In the genomic region with DNA sequence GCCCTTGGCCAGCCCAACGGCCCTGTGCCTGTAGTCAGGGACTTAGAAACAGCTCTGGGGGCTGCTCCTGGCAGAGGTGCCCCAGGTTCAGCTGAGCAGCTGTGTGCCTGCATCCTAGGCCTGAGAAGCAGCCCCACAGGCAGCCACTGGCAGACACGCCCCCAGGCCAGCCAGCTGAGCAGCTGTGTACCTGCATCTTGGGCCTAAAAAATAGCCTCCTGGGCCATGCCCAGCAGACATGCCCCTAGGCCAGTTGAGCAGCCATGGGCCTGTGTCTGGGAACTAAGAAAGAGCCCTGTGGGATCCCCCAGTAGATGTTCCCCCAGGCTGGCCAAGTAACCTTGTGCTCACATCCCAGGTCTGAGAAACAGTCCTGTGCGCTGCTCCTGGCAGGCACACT, we compare ENCODE assay signal across 22 cellular contexts.
DNase-seq lines count a peak whose midpoint lies in the region; ATAC-seq and TF ChIP-seq lines count a peak whose summit lies in the region.
"Had no signal": no experiment of that assay in that cellular context is flagged by ENCODE, and none has a peak within 500 bp of the region (broad histone marks: within the 10 kb centered on the region; RNA-seq: fewer than 3 reads in every experiment).

No MANE protein-coding gene starts in this region.

- no peaks in the 10 kb centered on the region for H3K79me2 ChIP-seq in osteoblast (ENCODE audit: insufficient read depth, low read length)

- no peaks in the 10 kb centered on the region for H3K4me1 ChIP-seq in neuronal stem cell (ENCODE audit: control insufficient read depth in 2 of 2, insufficient read depth in 1 of 2, low read depth in 1 of 2, low read length in 2 of 2)
- no peaks in the 10 kb centered on the region for H3K4me1 ChIP-seq in osteoblast (ENCODE audit: insufficient read depth, low read length)
- H3K4me1 ChIP-seq in aorta (ENCODE audit: control insufficient read depth in 1 of 2, insufficient read depth in 2 of 2, low read length in 2 of 2) = no peaks in the 10 kb centered on the region
- H3K4me1 ChIP-seq: BE2C, BLaER1 had no signal

- H4K91ac ChIP-seq in neuronal stem cell (ENCODE audit: low read depth, low read length, poor library complexity) = no peak overlapping the region

- intact Hi-C loops in aorta (cut with DNase I) = no loop called here

- H2BK12ac ChIP-seq in neuronal stem cell (ENCODE audit: low read length) = no peak overlapping the region

- H3K27ac ChIP-seq in neuronal stem cell (replicated peaks; ENCODE audit: low read length) (no peak overlapping the region), osteoblast (ENCODE audit: low read depth, low read length) (no peak overlapping the region), aorta (ENCODE audit: low read depth in 1 of 2, low read length in 2 of 2) (no peak overlapping the region)
- H3K27ac ChIP-seq: BLaER1 had no signal

- peak; percentile 41 for ATAC-seq in aorta (ENCODE audit: low FRiP score)
- ATAC-seq: GM12878 had no signal

- H4K20me1 ChIP-seq in osteoblast (ENCODE audit: insufficient read depth, low read length) = no peaks in the 10 kb centered on the region
- H4K20me1 ChIP-seq: BLaER1 had no signal

- peak overlapping the region; percentile 66 for H2BK5ac ChIP-seq in neuronal stem cell (ENCODE audit: low read length)

- H3K27me3 ChIP-seq in neuronal stem cell (ENCODE audit: control insufficient read depth in 3 of 3, insufficient read depth in 3 of 3, low read depth in 1 of 3, low read length in 3 of 3) = no peaks in the 10 kb centered on the region
- H3K27me3 ChIP-seq in osteoblast (ENCODE audit: insufficient read depth, low read length) = no peaks in the 10 kb centered on the region
- no peaks in the 10 kb centered on the region for H3K27me3 ChIP-seq in aorta (ENCODE audit: control insufficient read depth in 1 of 2, insufficient read depth in 2 of 2, low read length in 1 of 2)
- H3K27me3 ChIP-seq: BE2C, BLaER1 had no signal

- WGBS in neuronal stem cell (ENCODE audit: extremely low coverage in 2 of 2, insufficient read length in 2 of 2, insufficient replicate concordance in 1 of 2), 2 donors = no CpG with 5 or more reads among the region's 3 CpGs
- WGBS in aorta, 2 donors = 67 to 72% methylated on average over 3 of the region's 3 CpGs

- H3K18ac ChIP-seq in neuronal stem cell (ENCODE audit: low read length) = peak overlapping the region; percentile 85

- peak overlapping the region; percentile 38 for H3K14ac ChIP-seq in neuronal stem cell (ENCODE audit: low read length)

- no peaks in the 10 kb centered on the region for H3K36me3 ChIP-seq in neuronal stem cell (replicated peaks in 1 of 2; ENCODE audit: control insufficient read depth in 2 of 2, insufficient read depth in 2 of 2, low read length in 2 of 2)
- no peaks in the 10 kb centered on the region for H3K36me3 ChIP-seq in osteoblast (ENCODE audit: insufficient read depth, low read length)
- no peaks in the 10 kb centered on the region for H3K36me3 ChIP-seq in aorta (ENCODE audit: control insufficient read depth in 1 of 2, insufficient read depth in 2 of 2, low read length in 1 of 2)
- H3K36me3 ChIP-seq: BE2C, BLaER1 had no signal

- no peak overlapping the region for H3K9ac ChIP-seq in neuronal stem cell (ENCODE audit: low read depth, low read length, poor library complexity)
- H3K9ac ChIP-seq: BLaER1 had no signal

- no peak overlapping the region for H3K23ac ChIP-seq in neuronal stem cell (ENCODE audit: low read depth, low read length, poor library complexity)

- no peak overlapping the region for H4K8ac ChIP-seq in neuronal stem cell (ENCODE audit: low read depth, low read length)

- H3K9me3 ChIP-seq in neuronal stem cell (replicated peaks in 1 of 2; ENCODE audit: control insufficient read depth in 2 of 2, insufficient read depth in 1 of 2, low read depth in 1 of 2, low read length in 2 of 2) (peaks cover 0 to 7% of the 10 kb centered on the region in 2 donors), osteoblast (ENCODE audit: low read depth, low read length) (peaks cover 3% of the 10 kb centered on the region), aorta (ENCODE audit: control insufficient read depth, low read length) (no peaks in the 10 kb centered on the region)
- H3K9me3 ChIP-seq: BE2C had no signal

- H3K4ac ChIP-seq in neuronal stem cell (ENCODE audit: low read length) = no peak overlapping the region

- H2AFZ ChIP-seq in neuronal stem cell (ENCODE audit: low read length) (no peak overlapping the region), osteoblast (ENCODE audit: low read length) (no peak overlapping the region)

- H3K79me1 ChIP-seq in neuronal stem cell (ENCODE audit: low read depth, low read length) = no peaks in the 10 kb centered on the region

- H3K4me2 ChIP-seq in neuronal stem cell (ENCODE audit: insufficient read depth, low read length, poor library complexity, severe bottlenecking) (no peak overlapping the region), osteoblast (ENCODE audit: insufficient read depth, low read length) (no peak overlapping the region)
- H3K4me2 ChIP-seq: BLaER1 had no signal

- no peak for TF ChIP-seq CTCF in osteoblast (IDR thresholded peaks at IDR 0.05; ENCODE audit: extremely low read depth, low read depth, low read length)

- DNase-seq in neuronal stem cell (ENCODE audit: low spot score) (no peak), osteoblast (ENCODE audit: insufficient read length, low spot score, missing footprints) (peak; percentile 3), aorta (peak in 1 of 2 donors; percentile 50), hippocampal formation (lab: John Stamatoyannopoulos, UW) (no peak), HUDEP-2 (lab: John Stamatoyannopoulos, UW; ENCODE audit: unreplicated experiment in 76 of 76) (no peak)
- DNase-seq: 8988T; ACHN; BE2C; C1 segment of cervical spinal cord; CD4-positive, alpha-beta memory T cell; CD4-positive, CD25-positive, alpha-beta regulatory T cell; CD8-positive, alpha-beta memory T cell; COR-L47; DMS 273 treated with DMSO at 0.1 percent for 48 hours; DMS153; DMS53; DMS79; DND-41; EL; GDM1 had no signal

- H3K4me3 ChIP-seq in neuronal stem cell (ENCODE audit: low read length in 2 of 2) (no peak overlapping the region), osteoblast (ENCODE audit: insufficient read depth, low read length) (no peak overlapping the region), aorta (ENCODE audit: low read length in 2 of 2) (no peak overlapping the region)
- H3K4me3 ChIP-seq: BLaER1, GM12878 had no signal

- no peak overlapping the region for H2BK15ac ChIP-seq in neuronal stem cell (ENCODE audit: low read length)

- H2BK120ac ChIP-seq in neuronal stem cell (ENCODE audit: low read depth, low read length) = no peak overlapping the region

- H2AK5ac ChIP-seq in neuronal stem cell (ENCODE audit: low read depth, low read length) = no peak overlapping the region
